2 cellular contexts compared by ENCODE assay signal in genomic region chr3:129016366-129016724, GRCh38.
TF ChIP-seq lines count a peak whose summit lies in the region.

No MANE protein-coding gene starts in this region.

TF ChIP-seq in HepG2, 621 proteins besides CTCF, POLR2A, EP300 and RAD21:
- TF ChIP-seq STAG1 (CRISPR knock-in tag; IDR thresholded peaks at IDR 0.05) (peak; percentile 34; the same call in 1 of the 2 replicates), ZNF598 (CRISPR knock-in tag; IDR thresholded peaks at IDR 0.05; ENCODE audit: borderline replicate concordance) (no peak)
TF ChIP-seq in HepG2: peak in this region for 1.

TF ChIP-seq in GM12891, 5 proteins besides CTCF, POLR2A, EP300 and RAD21:
- TF ChIP-seq POU2F2 (IDR thresholded peaks at IDR 0.05; ENCODE audit: low read depth, low read length) (no peak), TAF1 (IDR thresholded peaks at IDR 0.05; ENCODE audit: low read depth, low read length) (no peak), POLR2AphosphoS5 (IDR thresholded peaks at IDR 0.05; ENCODE audit: low read depth, low read length) (no peak), PAX5 (IDR thresholded peaks at IDR 0.05; ENCODE audit: insufficient read depth, low read length, severe bottlenecking) (no peak), SPI1 (IDR thresholded peaks at IDR 0.05; ENCODE audit: low read depth, low read length) (no peak)
